In genomic region chr7:27198138-27198841, GRCh38 we compare ENCODE assay signal across 12 cellular contexts. TPM values are rescaled to one million over a fixed set of nuclear protein-coding genes. Genes with fewer than 3 reads are reported as not detected.
DNase-seq lines count a peak whose midpoint lies in the region; ATAC-seq and TF ChIP-seq lines count a peak whose summit lies in the region.
"Had no signal": no experiment of that assay in that cellular context is flagged by ENCODE, and none has a peak within 500 bp of the region (broad histone marks: within the 10 kb centered on the region; RNA-seq: fewer than 3 reads in every experiment).

No MANE protein-coding gene starts in this region.

- no peaks in the 10 kb centered on the region for H3K36me3 Mint-ChIP-seq in activated T-cell treated with anti-CD3 and anti-CD28 coated beads, Interleukin-2, amount 50 U/mL, for 4 hours (ENCODE audit: insufficient read depth)
- no peaks in the 10 kb centered on the region for H3K36me3 Mint-ChIP-seq in type B pancreatic cell

- no peaks in the 10 kb centered on the region for H3K27me3 ChIP-seq in SJSA1 (replicated peaks)

- peaks cover 84% of the 10 kb centered on the region for H3K27me3 Mint-ChIP-seq in activated T-cell treated with anti-CD3 and anti-CD28 coated beads, Interleukin-2, amount 50 U/mL, for 4 hours (ENCODE audit: low read depth)
- peaks cover 95% of the 10 kb centered on the region for H3K27me3 Mint-ChIP-seq in type B pancreatic cell

- H3K27ac ChIP-seq in SJSA1 = peak overlapping the region; percentile 19
- H3K27ac ChIP-seq: esophagus muscularis mucosa, thoracic aorta had no signal

- ATAC-seq in activated T-cell treated with anti-CD3 and anti-CD28 coated beads, Interleukin-2, amount 50 U/mL, for 4 hours = no peak
- ATAC-seq in left lobe of liver (no peak), HG02759 (IDR thresholded peaks at IDR 0.05; ENCODE audit: unreplicated experiment) (no peak)

- H3K27ac Mint-ChIP-seq in type B pancreatic cell = no peak overlapping the region

- DNase-seq in activated T-cell treated with anti-CD3 and anti-CD28 coated beads, Interleukin-2, amount 50 U/mL, for 4 hours = no peak
- no peak for DNase-seq in activated T-cell treated with anti-CD3 and anti-CD28 coated beads, Interleukin-2, amount 50 U/mL, for 1 hour
- DNase-seq in SJSA1 (ENCODE audit: low read depth in 1 of 2, low spot score in 2 of 2) (peak; percentile 31 to 36), left lobe of liver (ENCODE audit: low spot score) (peak; percentile 37), type B pancreatic cell (ENCODE audit: extremely low spot score, unreplicated experiment) (peak; percentile 62), HCEC 1CT (no peak)
- DNase-seq in activated effector memory CD4-positive, alpha-beta T cell treated with anti-CD3 and anti-CD28 coated beads, Interleukin-2, amount 50 U/mL, for 16 hours = no peak
- DNase-seq: NCI-H446 treated with DMSO at 0.1 percent for 48 hours had no signal

- peak overlapping the region; percentile 85 for H3K4me3 ChIP-seq in SJSA1

- H3K4me1 ChIP-seq in SJSA1 (replicated peaks) = peaks cover 34% of the 10 kb centered on the region

- no peaks in the 10 kb centered on the region for H3K9me3 Mint-ChIP-seq in activated T-cell treated with anti-CD3 and anti-CD28 coated beads, Interleukin-2, amount 50 U/mL, for 4 hours
- H3K9me3 Mint-ChIP-seq in type B pancreatic cell = no peaks in the 10 kb centered on the region

- TF ChIP-seq CTCF in type B pancreatic cell (conservative IDR thresholded peaks at IDR 0.05) = no peak

- H3K4me1 Mint-ChIP-seq in activated T-cell treated with anti-CD3 and anti-CD28 coated beads, Interleukin-2, amount 50 U/mL, for 4 hours (ENCODE audit: low read depth) = peaks cover 24% of the 10 kb centered on the region
- H3K4me1 Mint-ChIP-seq in type B pancreatic cell (ENCODE audit: unreplicated experiment) = peaks cover 7% of the 10 kb centered on the region

- peaks cover 7% of the 10 kb centered on the region; the same call in 1 of the 2 replicates for H3K36me3 ChIP-seq in SJSA1
- H3K36me3 ChIP-seq: esophagus muscularis mucosa, thoracic aorta had no signal

- peak overlapping the region; percentile 3 for H3K4me3 Mint-ChIP-seq in activated T-cell treated with anti-CD3 and anti-CD28 coated beads, Interleukin-2, amount 50 U/mL, for 4 hours
- H3K4me3 Mint-ChIP-seq in type B pancreatic cell = peak overlapping the region; percentile 80

- H3K9me3 ChIP-seq in SJSA1 (replicated peaks) = no peaks in the 10 kb centered on the region
- H3K9me3 ChIP-seq: esophagus muscularis mucosa, thoracic aorta had no signal

RNA-seq across cellular contexts. Expression of gene HOXA13, which starts 1.6 kb away (rescaled TPM):
- total RNA-seq in activated T-cell treated with anti-CD3 and anti-CD28 coated beads, Interleukin-2, amount 50 U/mL, for 4 hours = not detected
- total RNA-seq in SJSA1 (2014; rRNA removed; shearing (Covaris generic)) = 1.7 and 2.5 TPM in 2 replicates
- total RNA-seq in left lobe of liver (0.03 TPM), type B pancreatic cell (ENCODE audit: low replicate concordance) (0.75 and 1.5 TPM in 2 replicates)
- total RNA-seq: esophagus muscularis mucosa, lung microvascular endothelial cell had no signal

RNA-seq across cellular contexts. Expression of gene HOXA11, which starts 13.3 kb away (rescaled TPM):
- not detected for total RNA-seq in activated T-cell treated with anti-CD3 and anti-CD28 coated beads, Interleukin-2, amount 50 U/mL, for 4 hours
- total RNA-seq in SJSA1 (2014; rRNA removed; shearing (Covaris generic)) = 4.4 and 5.9 TPM in 2 replicates
- total RNA-seq in left lobe of liver (not detected), type B pancreatic cell (ENCODE audit: low replicate concordance) (1.2 TPM in 1 of 2 replicates, not detected in the other)
- total RNA-seq: esophagus muscularis mucosa, lung microvascular endothelial cell had no signal

RNA-seq across cellular contexts. Expression of gene HOXA10, which starts 24.2 kb away (rescaled TPM):
- under 1 TPM; 0.08 to 0.14 (median 0.10) TPM for total RNA-seq in activated T-cell treated with anti-CD3 and anti-CD28 coated beads, Interleukin-2, amount 50 U/mL, for 4 hours
- total RNA-seq in SJSA1 (2014; rRNA removed; shearing (Covaris generic)) = 8.6 and 15.5 TPM in 2 replicates
- total RNA-seq in left lobe of liver = 0.10 TPM
- total RNA-seq in type B pancreatic cell (ENCODE audit: low replicate concordance) = 0.29 and 4.9 TPM in 2 replicates
- total RNA-seq: esophagus muscularis mucosa had no signal

RNA-seq across cellular contexts. Expression of gene HOXA9, which starts 33.0 kb away (rescaled TPM):
- total RNA-seq in activated T-cell treated with anti-CD3 and anti-CD28 coated beads, Interleukin-2, amount 50 U/mL, for 4 hours = under 1 TPM in 2 of 3 donors, not detected in 1; 0.28 to 0.76 TPM
- total RNA-seq in SJSA1 (2014; rRNA removed; shearing (Covaris generic)) = 7.0 and 16.3 TPM in 2 replicates
- total RNA-seq in left lobe of liver = not detected
- total RNA-seq in type B pancreatic cell (ENCODE audit: low replicate concordance) = 0.67 and 4.1 TPM in 2 replicates
- total RNA-seq: thoracic aorta had no signal

RNA-seq across cellular contexts. Expression of gene HOXA7, which starts 41.8 kb away (rescaled TPM):
- total RNA-seq in activated T-cell treated with anti-CD3 and anti-CD28 coated beads, Interleukin-2, amount 50 U/mL, for 4 hours = not detected
- total RNA-seq in SJSA1 (2014; rRNA removed; shearing (Covaris generic)) = 0.09 and 2.9 TPM in 2 replicates
- total RNA-seq in left lobe of liver = not detected
- total RNA-seq in type B pancreatic cell (ENCODE audit: low replicate concordance) = 3.2 and 6.2 TPM in 2 replicates

Comparison
In these comparisons a context has a peak if more than half of its experiments do, and no peak if none do; other contexts are left out.
1. DNase-seq: peak in SJSA1 (2 of 2), left lobe of liver (single experiment) and type B pancreatic cell (single experiment); none in activated T-cell treated with anti-CD3 and anti-CD28 coated beads, Interleukin-2, amount 50 U/mL, for 4 hours (single experiment), activated T-cell treated with anti-CD3 and anti-CD28 coated beads, Interleukin-2, amount 50 U/mL, for 1 hour (single experiment), activated effector memory CD4-positive, alpha-beta T cell treated with anti-CD3 and anti-CD28 coated beads, Interleukin-2, amount 50 U/mL, for 16 hours (single experiment) and HCEC 1CT (single experiment).